Comparison of ENCODE assay signal across 8 cellular contexts in genomic region chr6:42959917-42960242, GRCh38. TPM values are rescaled to one million over a fixed set of nuclear protein-coding genes. Genes with fewer than 3 reads are reported as not detected.
A peak's percentile ranks its signal among the peaks of the same experiment; 100 is the strongest.
DNase-seq lines count a peak whose midpoint lies in the region; ATAC-seq and TF ChIP-seq lines count a peak whose summit lies in the region.

No MANE protein-coding gene starts in this region.

- no peak for TF ChIP-seq CTCF in CD8-positive, alpha-beta T cell (IDR thresholded peaks at IDR 0.05)
- TF ChIP-seq CTCF in VCaP (conservative IDR thresholded peaks at IDR 0.05), result no peak
- no peak for TF ChIP-seq CTCF in gastroesophageal sphincter (IDR thresholded peaks at IDR 0.05)
- TF ChIP-seq CTCF in ovary (IDR thresholded peaks at IDR 0.05), result no peak

- peaks cover 10% of the 10 kb centered on the region for H3K4me1 ChIP-seq in CD8-positive, alpha-beta T cell (ENCODE audit: insufficient read depth, low read length)
- peaks cover 0 to 24% (median 8%) of the 10 kb centered on the region in 3 donors for H3K4me1 ChIP-seq in gastroesophageal sphincter
- peaks cover 5% of the 10 kb centered on the region for H3K4me1 ChIP-seq in ovary (ENCODE audit: insufficient read depth)

- no peak overlapping the region for H3K27ac Mint-ChIP-seq in CD8-positive, alpha-beta T cell

- WGBS in gastroesophageal sphincter (ENCODE audit: low coverage in 1 of 2), 2 donors, result 22 to 34% methylated on average over 10 to 11 of the region's 13 CpGs
- WGBS in ovary, 3 donors, result 5 to 36% (median 10%) methylated on average over 13 of the region's 13 CpGs

- H3K27me3 ChIP-seq in CD8-positive, alpha-beta T cell (ENCODE audit: insufficient read depth, low read length), result no peaks in the 10 kb centered on the region
- H3K27me3 ChIP-seq in gastroesophageal sphincter (no peaks in the 10 kb centered on the region), ovary (no peaks in the 10 kb centered on the region)

- DNase-seq in CD8-positive, alpha-beta T cell, result no peak
- DNase-seq in ovary (no peak), NCI-H1417 treated with DMSO at 0.1 percent for 48 hours (lab: John Stamatoyannopoulos, UW) (no peak), DMS 273 (lab: John Stamatoyannopoulos, UW; ENCODE audit: unreplicated experiment) (no peak), AG20443 (ENCODE audit: low spot score) (no peak), midbrain (lab: John Stamatoyannopoulos, UW) (no peak)

- no peak for ATAC-seq in CD8-positive, alpha-beta T cell
- ATAC-seq in gastroesophageal sphincter, result no peak

- no peaks in the 10 kb centered on the region for H3K36me3 ChIP-seq in CD8-positive, alpha-beta T cell (ENCODE audit: insufficient read depth, low read length)
- peaks cover 0 to 31% of the 10 kb centered on the region in 2 donors for H3K36me3 ChIP-seq in gastroesophageal sphincter
- peaks cover 3% of the 10 kb centered on the region for H3K36me3 ChIP-seq in ovary

- TF ChIP-seq EP300 in gastroesophageal sphincter (IDR thresholded peaks at IDR 0.05) (no peak), ovary (IDR thresholded peaks at IDR 0.05) (no peak)

- TF ChIP-seq POLR2A in gastroesophageal sphincter (IDR thresholded peaks at IDR 0.05) (no peak), ovary (IDR thresholded peaks at IDR 0.05) (no peak)

- H3K9me3 Mint-ChIP-seq in CD8-positive, alpha-beta T cell, result no peaks in the 10 kb centered on the region

- peak overlapping the region; percentile 79 for H3K4me3 Mint-ChIP-seq in CD8-positive, alpha-beta T cell

- H3K27ac ChIP-seq in CD8-positive, alpha-beta T cell (ENCODE audit: low read depth, low read length), result no peak overlapping the region
- peak overlapping the region; percentile 78 for H3K27ac ChIP-seq in VCaP
- peak overlapping the region in 2 of 4 donors; percentile 57 to 58 for H3K27ac ChIP-seq in gastroesophageal sphincter
- no peak overlapping the region for H3K27ac ChIP-seq in ovary

- H3K36me3 Mint-ChIP-seq in CD8-positive, alpha-beta T cell, result peaks cover 17% of the 10 kb centered on the region

- no peaks in the 10 kb centered on the region for H3K27me3 Mint-ChIP-seq in CD8-positive, alpha-beta T cell (ENCODE audit: low read depth)

- POLR2A ChIA-PET in CD8-positive, alpha-beta T cell (lab: Charles Lee), result interaction anchor here (0.6 to 1.2 kb wide), 3 partner anchors 11 to 61 kb away, joined by 3 to 4 read pairs (median 3); partner anchors contain the start of genes PPP2R5D and RRP36

- H3K4me1 Mint-ChIP-seq in CD8-positive, alpha-beta T cell (ENCODE audit: low read depth), result peaks cover 15% of the 10 kb centered on the region

- intact Hi-C loops in CD8-positive, alpha-beta T cell (cut with DNase I, micrococcal nuclease), result loop anchor here in 1 of 2 experiments (1.0 to 5.0 kb wide), 2 partner anchors 15 to 58 kb away; no protein-coding TSS in a partner anchor
- intact Hi-C loops in ovary (cut with DNase I), result loop anchor here in 1 of 4 donors (10.0 kb wide), 1 partner anchor 45 kb away; the partner anchor contains the start of gene PTCRA

- CTCF ChIA-PET in CD8-positive, alpha-beta T cell (lab: Charles Lee), result interaction anchor here (1.0 kb wide), 1 partner anchor 9 kb away, joined by 3 read pairs; no protein-coding TSS in a partner anchor

- peak overlapping the region; percentile 73 for H3K4me3 ChIP-seq in CD8-positive, alpha-beta T cell (ENCODE audit: low read depth, low read length)
- H3K4me3 ChIP-seq in gastroesophageal sphincter (peak overlapping the region; percentile 35 to 58), ovary (peak overlapping the region; percentile 43)

- no peaks in the 10 kb centered on the region for H3K9me3 ChIP-seq in CD8-positive, alpha-beta T cell (ENCODE audit: low read length)
- H3K9me3 ChIP-seq in gastroesophageal sphincter (no peaks in the 10 kb centered on the region), ovary (no peaks in the 10 kb centered on the region)

RNA-seq across cellular contexts. Expression of gene GNMT, which starts 0.7 kb away (rescaled TPM):
- 1 to 10 TPM; 1.9 to 3.6 TPM for total RNA-seq in CD8-positive, alpha-beta T cell
- 1 to 10 TPM in 3 of 4 donors, not detected in 1; 2.6 to 3.6 (median 2.6) TPM for total RNA-seq in gastroesophageal sphincter
- total RNA-seq in ovary, result 1 to 10 TPM in 4 of 7 donors, under 1 TPM in 3; 0.57 to 2.7 (median 1.3) TPM
- polyA plus RNA-seq in ovary, result 1 to 10 TPM in 1 of 2 donors, under 1 TPM in 1; 0.35 to 1.1 TPM

RNA-seq across cellular contexts. Expression of gene PEX6, which starts 19.1 kb away (rescaled TPM):
- total RNA-seq in CD8-positive, alpha-beta T cell, result 1 to 10 TPM; 6.7 to 6.8 TPM
- 10 to 100 TPM in 3 of 4 donors, 1 to 10 TPM in 1; 9.8 to 23.5 (median 21.2) TPM for total RNA-seq in gastroesophageal sphincter
- 10 to 100 TPM; 23.1 to 41.0 (median 29.8) TPM for total RNA-seq in ovary
- 10 to 100 TPM in 1 of 2 donors, 1 to 10 TPM in 1; 8.8 to 30.2 TPM for polyA plus RNA-seq in ovary

RNA-seq across cellular contexts. Expression of gene PPP2R5D, which starts 24.5 kb away (rescaled TPM):
- 10 to 100 TPM; 14.1 to 19.5 TPM for total RNA-seq in CD8-positive, alpha-beta T cell
- total RNA-seq in gastroesophageal sphincter (10 to 100 TPM; 30.0 to 45.1 (median 36.3) TPM), ovary (10 to 100 TPM; 20.4 to 40.5 (median 34.1) TPM)
- 10 to 100 TPM; 30.4 to 78.1 TPM for polyA plus RNA-seq in ovary

RNA-seq across cellular contexts. Expression of gene CNPY3, which starts 30.6 kb away (rescaled TPM):
- total RNA-seq in CD8-positive, alpha-beta T cell, result 10 to 100 TPM; 43.9 to 47.4 TPM
- total RNA-seq in gastroesophageal sphincter, result 10 to 100 TPM; 23.3 to 37.9 (median 36.8) TPM
- total RNA-seq in ovary, result 10 to 100 TPM; 25.3 to 61.2 (median 44.5) TPM
- polyA plus RNA-seq in ovary, result 10 to 100 TPM; 36.8 to 40.0 TPM

RNA-seq across cellular contexts. Expression of gene PTCRA, which starts 44.0 kb away (rescaled TPM):
- total RNA-seq in CD8-positive, alpha-beta T cell, result not detected
- total RNA-seq in gastroesophageal sphincter (not detected), ovary (under 1 TPM in 1 of 7 donors, not detected in 6; 0.55 TPM)
- polyA plus RNA-seq in ovary, result not detected
